8 cellular contexts compared by ENCODE assay signal in genomic region chr4:77418333-77418732, GRCh38.
DNase-seq lines count a peak whose midpoint lies in the region; ATAC-seq and TF ChIP-seq lines count a peak whose summit lies in the region.

No MANE protein-coding gene starts in this region.

- no peak overlapping the region for H3K4me3 Mint-ChIP-seq in T-helper 2 cell treated with Interferon-gamma antibody and Interleukin-4, amounts not matched to agents 5 μg/mL and 100 μg/mL, for 36 hours

- no peak for TF ChIP-seq POLR2A in Peyer's patch (IDR thresholded peaks at IDR 0.05)
- TF ChIP-seq POLR2A in spleen (IDR thresholded peaks at IDR 0.05): no peak

- peaks cover 24% of the 10 kb centered on the region for H3K27me3 Mint-ChIP-seq in T-helper 2 cell treated with Interferon-gamma antibody and Interleukin-4, amounts not matched to agents 5 μg/mL and 100 μg/mL, for 36 hours (ENCODE audit: low read depth)

- 12 to 35% (median 18%) methylated on average over 1 of the region's 1 CpG for WGBS in spleen, 5 donors

- no peaks in the 10 kb centered on the region for H3K36me3 ChIP-seq in Peyer's patch
- H3K36me3 ChIP-seq in spleen: no peaks in the 10 kb centered on the region

- no peak overlapping the region for H3K27ac ChIP-seq in Peyer's patch
- no peak overlapping the region for H3K27ac ChIP-seq in spleen

- no peak overlapping the region for H3K27ac Mint-ChIP-seq in T-helper 2 cell treated with Interferon-gamma antibody and Interleukin-4, amounts not matched to agents 5 μg/mL and 100 μg/mL, for 36 hours

- H3K9me3 ChIP-seq in Peyer's patch (no peaks in the 10 kb centered on the region), spleen (no peaks in the 10 kb centered on the region)

- no peaks in the 10 kb centered on the region for H3K9me3 Mint-ChIP-seq in T-helper 2 cell treated with Interferon-gamma antibody and Interleukin-4, amounts not matched to agents 5 μg/mL and 100 μg/mL, for 36 hours

- H3K4me3 ChIP-seq in Peyer's patch (no peak overlapping the region), spleen (no peak overlapping the region)

- TF ChIP-seq CTCF in Peyer's patch (IDR thresholded peaks at IDR 0.05): peak in 4 of 6 experiments; percentile 8 to 78 (median 72)
- peak in 3 of 11 experiments; percentile 8 to 35 (median 18) for TF ChIP-seq CTCF in spleen (IDR thresholded peaks at IDR 0.05 in 8 of 11, conservative IDR thresholded peaks at IDR 0.05 in 3 of 11)

- H3K4me1 ChIP-seq in Peyer's patch (no peaks in the 10 kb centered on the region), spleen (no peaks in the 10 kb centered on the region)

- ATAC-seq in GM18868 (IDR thresholded peaks at IDR 0.05; ENCODE audit: unreplicated experiment): peak; percentile 77
- no peak for ATAC-seq in HG03457 (IDR thresholded peaks at IDR 0.05; ENCODE audit: unreplicated experiment)

- H3K27me3 ChIP-seq in Peyer's patch: no peaks in the 10 kb centered on the region
- H3K27me3 ChIP-seq in spleen (replicated peaks in 1 of 7): no peaks in the 10 kb centered on the region

- H3K4me1 Mint-ChIP-seq in T-helper 2 cell treated with Interferon-gamma antibody and Interleukin-4, amounts not matched to agents 5 μg/mL and 100 μg/mL, for 36 hours (ENCODE audit: low read depth): peaks cover 3% of the 10 kb centered on the region

- peak; percentile 8 for DNase-seq in Ammon's horn (ENCODE audit: low spot score)
- DNase-seq in Peyer's patch: peak in 1 of 3 donors; percentile 62
- DNase-seq in iPS-NIHi7 (ENCODE audit: extremely low spot score): peak; percentile 31
- DNase-seq in T-helper 2 cell treated with Interferon-gamma antibody and Interleukin-4, amounts not matched to agents 5 μg/mL and 100 μg/mL, for 36 hours (ENCODE audit: low spot score): no peak
- no peak for DNase-seq in spleen
- DNase-seq in middle frontal gyrus (ENCODE audit: extremely low spot score, low spot score): no peak

- H3K36me3 Mint-ChIP-seq in T-helper 2 cell treated with Interferon-gamma antibody and Interleukin-4, amounts not matched to agents 5 μg/mL and 100 μg/mL, for 36 hours (ENCODE audit: low read depth): no peaks in the 10 kb centered on the region

- intact Hi-C loops in spleen (cut with DNase I; ENCODE audit: low total_unique reads): no loop called here

Comparison
In these comparisons a context has a peak if more than half of its experiments do, and no peak if none do; other contexts are left out.
1. DNase-seq: peak in Ammon's horn (single experiment) and iPS-NIHi7 (single experiment); none in T-helper 2 cell treated with Interferon-gamma antibody and Interleukin-4, amounts not matched to agents 5 μg/mL and 100 μg/mL, for 36 hours (single experiment), spleen (single experiment) and middle frontal gyrus (single experiment).